ENCODE assay signal across 1 cellular context in the genomic region with DNA sequence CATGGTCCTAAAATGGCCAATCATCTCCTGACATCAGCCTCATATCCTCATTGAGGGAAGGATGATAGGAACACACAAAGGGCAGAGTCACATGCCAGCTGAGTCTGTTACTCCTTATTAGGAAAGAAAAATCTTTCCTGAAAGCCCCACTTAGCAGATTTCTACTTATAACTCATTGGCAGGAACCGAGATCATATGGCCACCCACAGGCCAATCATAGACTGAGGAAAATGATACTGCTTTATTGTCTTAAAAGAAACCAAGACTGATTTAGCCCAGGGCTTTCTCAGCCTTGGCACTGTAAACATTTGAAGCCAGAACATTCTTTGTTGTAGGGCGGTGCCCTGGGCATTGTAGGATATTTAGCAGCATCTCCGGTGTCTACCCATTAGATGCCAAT.
TF ChIP-seq lines count a peak whose summit lies in the region.

No MANE protein-coding gene starts in this region.

TF ChIP-seq in H1, 55 proteins besides CTCF, POLR2A, EP300 and RAD21:
- no peak for TF ChIP-seq BRCA1 (IDR thresholded peaks at IDR 0.05; ENCODE audit: low read depth, low read length)
- TF ChIP-seq TAF1 (IDR thresholded peaks at IDR 0.05; ENCODE audit: low read depth, low read length), result no peak
- TF ChIP-seq SIRT6 (IDR thresholded peaks at IDR 0.05; ENCODE audit: low read length), result no peak
- no peak for TF ChIP-seq NANOG (IDR thresholded peaks at IDR 0.05; ENCODE audit: insufficient read depth, low read depth, low read length, poor library complexity, severe bottlenecking)
- no peak for TF ChIP-seq BACH1 (IDR thresholded peaks at IDR 0.05; ENCODE audit: low read length)
- TF ChIP-seq BCL11A (IDR thresholded peaks at IDR 0.05; ENCODE audit: low read depth in 2 of 2, low read length in 2 of 2), result no peak
- no peak for TF ChIP-seq CHD1 (IDR thresholded peaks at IDR 0.05; ENCODE audit: low read depth, low read length)
- TF ChIP-seq RFX5 (IDR thresholded peaks at IDR 0.05; ENCODE audit: borderline replicate concordance, low read depth, low read length), result no peak
- no peak for TF ChIP-seq EZH2 (IDR thresholded peaks at IDR 0.05; ENCODE audit: low read depth, low read length, severe bottlenecking)
- no peak for TF ChIP-seq TEAD4 (IDR thresholded peaks at IDR 0.05; ENCODE audit: low read depth, low read length)
- TF ChIP-seq, protein P1, sequence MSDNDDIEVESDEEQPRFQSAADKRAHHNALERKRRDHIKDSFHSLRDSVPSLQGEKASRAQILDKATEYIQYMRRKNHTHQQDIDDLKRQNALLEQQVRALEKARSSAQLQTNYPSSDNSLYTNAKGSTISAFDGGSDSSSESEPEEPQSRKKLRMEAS (IDR thresholded peaks at IDR 0.05), result no peak
- TF ChIP-seq RXRA (IDR thresholded peaks at IDR 0.05; ENCODE audit: insufficient read depth, low read depth, low read length), result no peak
- TF ChIP-seq POLR2AphosphoS5 (IDR thresholded peaks at IDR 0.05; ENCODE audit: low read depth, low read length), result no peak
- no peak for TF ChIP-seq POU5F1 (IDR thresholded peaks at IDR 0.05; ENCODE audit: low read depth, low read length)
- TF ChIP-seq SP2 (IDR thresholded peaks at IDR 0.05; ENCODE audit: low read length), result no peak
- TF ChIP-seq ASH2L (IDR thresholded peaks at IDR 0.05; ENCODE audit: low read length), result no peak
- no peak for TF ChIP-seq CREB1 (IDR thresholded peaks at IDR 0.05)
- TF ChIP-seq, protein P2, sequence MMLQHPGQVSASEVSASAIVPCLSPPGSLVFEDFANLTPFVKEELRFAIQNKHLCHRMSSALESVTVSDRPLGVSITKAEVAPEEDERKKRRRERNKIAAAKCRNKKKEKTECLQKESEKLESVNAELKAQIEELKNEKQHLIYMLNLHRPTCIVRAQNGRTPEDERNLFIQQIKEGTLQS (IDR thresholded peaks at IDR 0.05; ENCODE audit: insufficient read depth, low read depth, low read length), result no peak
- TF ChIP-seq, protein P3, sequence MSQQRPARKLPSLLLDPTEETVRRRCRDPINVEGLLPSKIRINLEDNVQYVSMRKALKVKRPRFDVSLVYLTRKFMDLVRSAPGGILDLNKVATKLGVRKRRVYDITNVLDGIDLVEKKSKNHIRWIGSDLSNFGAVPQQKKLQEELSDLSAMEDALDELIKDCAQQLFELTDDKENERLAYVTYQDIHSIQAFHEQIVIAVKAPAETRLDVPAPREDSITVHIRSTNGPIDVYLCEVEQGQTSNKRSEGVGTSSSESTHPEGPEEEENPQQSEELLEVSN (IDR thresholded peaks at IDR 0.05), result no peak
